In genomic region chr10:78717200-78717599, GRCh38 we compare ENCODE assay signal across 20 cellular contexts.
DNase-seq lines count a peak whose midpoint lies in the region; ATAC-seq and TF ChIP-seq lines count a peak whose summit lies in the region.
"Had no signal": no experiment of that assay in that cellular context is flagged by ENCODE, and none has a peak within 500 bp of the region (broad histone marks: within the 10 kb centered on the region; RNA-seq: fewer than 3 reads in every experiment).

No MANE protein-coding gene starts in this region.

- intact Hi-C loops in PC-3 (cut with micrococcal nuclease), result no loop called here

- H3K4me3 ChIP-seq in PC-3 (ENCODE audit: low read length), result no peak overlapping the region
- H3K4me3 ChIP-seq in epithelial cell of esophagus (ENCODE audit: low read length), result no peak overlapping the region
- H3K4me3 ChIP-seq: A549, lower lobe of right lung, tibial nerve had no signal

- no peak overlapping the region for H3K9ac ChIP-seq in PC-3 (ENCODE audit: low read length)

- no peaks in the 10 kb centered on the region for H3K4me1 Mint-ChIP-seq in activated CD8-positive, alpha-beta memory T cell treated with anti-CD3 and anti-CD28 coated beads, Interleukin-2, amount 10 ng/mL, durations not matched to agents 7 days and 5 days
- H3K4me1 Mint-ChIP-seq: T-cell had no signal

- H3K27ac ChIP-seq in PC-3 (ENCODE audit: low read length), result no peak overlapping the region
- H3K27ac ChIP-seq: A549, lower lobe of right lung, tibial nerve had no signal

- H3K4me2 ChIP-seq in PC-3 (ENCODE audit: low read length), result no peak overlapping the region
- H3K4me2 ChIP-seq: A549 had no signal

- no peak overlapping the region for H2AFZ ChIP-seq in PC-3 (ENCODE audit: low read length)

- H3K27ac Mint-ChIP-seq in activated CD8-positive, alpha-beta memory T cell treated with anti-CD3 and anti-CD28 coated beads, Interleukin-2, amount 10 ng/mL, durations not matched to agents 7 days and 5 days, result no peak overlapping the region
- H3K27ac Mint-ChIP-seq: T-cell, WTC11 had no signal

- H3K36me3 ChIP-seq in PC-3 (ENCODE audit: low read depth, low read length), result no peaks in the 10 kb centered on the region
- H3K36me3 ChIP-seq: lower lobe of right lung, tibial nerve had no signal

- H3F3A ChIP-seq in PC-3 (ENCODE audit: low read length, unreplicated experiment), result no peaks in the 10 kb centered on the region

- no peaks in the 10 kb centered on the region for H4K20me1 ChIP-seq in PC-3 (ENCODE audit: low read length)

- CTCF ChIA-PET in PC-3 (lab: Charles Lee), result no interaction called here
- CTCF ChIA-PET in activated CD8-positive, alpha-beta memory T cell treated with anti-CD3 and anti-CD28 coated beads, Interleukin-2, amount 10 ng/mL, durations not matched to agents 7 days and 5 days (lab: Charles Lee), result no interaction called here

- peaks cover 25% of the 10 kb centered on the region for H3K27me3 Mint-ChIP-seq in activated CD8-positive, alpha-beta memory T cell treated with anti-CD3 and anti-CD28 coated beads, Interleukin-2, amount 10 ng/mL, durations not matched to agents 7 days and 5 days

- POLR2A ChIA-PET in PC-3 (lab: Charles Lee; ENCODE audit: unreplicated experiment), result no interaction called here

- no peaks in the 10 kb centered on the region for H3K9me3 ChIP-seq in PC-3 (ENCODE audit: low read length)
- H3K9me3 ChIP-seq: lower lobe of right lung, tibial nerve had no signal

- DNase-seq in AG08396 (ENCODE audit: low spot score) (peak; percentile 80), PC-3 (peak; percentile 76), epithelial cell of esophagus (ENCODE audit: low read depth) (peak; percentile 19), kidney tubule cell (ENCODE audit: low spot score) (peak; percentile 40), NCI-H1930 (lab: John Stamatoyannopoulos, UW) (no peak)
- no peak for DNase-seq in activated CD8-positive, alpha-beta memory T cell treated with anti-CD3 and anti-CD28 coated beads, Interleukin-2, amount 10 ng/mL, durations not matched to agents 7 days and 5 days
- DNase-seq in activated naive CD4-positive, alpha-beta T cell treated with Interleukin-2 at 50 U/mL for 16 hours, result no peak
- DNase-seq in activated naive CD4-positive, alpha-beta T cell (lab: John Stamatoyannopoulos, UW), result no peak
- DNase-seq: activated gamma-delta T cell treated with Interleukin-2 at 50 U/mL for 16 hours; Calu3; caudate nucleus; lower lobe of right lung; NCI-H187 treated with DMSO at 0.1 percent for 48 hours; NCI-H526 treated with DMSO at 0.1 percent for 48 hours; stimulated activated CD4-positive, alpha-beta T cell treated with anti-CD3 and anti-CD28 coated beads, Interleukin-4, amount 100 ng/mL, for 1 hour; T-cell had no signal

- peaks cover 42% of the 10 kb centered on the region for H3K27me3 ChIP-seq in PC-3 (ENCODE audit: low read length)
- H3K27me3 ChIP-seq: tibial nerve had no signal

- H3K9me2 ChIP-seq in PC-3 (replicated peaks; ENCODE audit: low read length), result no peaks in the 10 kb centered on the region

- H3K9me3 Mint-ChIP-seq in activated CD8-positive, alpha-beta memory T cell treated with anti-CD3 and anti-CD28 coated beads, Interleukin-2, amount 10 ng/mL, durations not matched to agents 7 days and 5 days (ENCODE audit: low read depth), result no peaks in the 10 kb centered on the region
- H3K9me3 Mint-ChIP-seq: T-cell had no signal

- TF ChIP-seq CTCF in PC-3 (conservative IDR thresholded peaks at IDR 0.05; ENCODE audit: low read depth, low read length) (no peak), epithelial cell of esophagus (IDR thresholded peaks at IDR 0.05; ENCODE audit: insufficient read depth, low read depth, low read length, missing control alignments) (no peak)

- no peaks in the 10 kb centered on the region for H3K36me3 Mint-ChIP-seq in activated CD8-positive, alpha-beta memory T cell treated with anti-CD3 and anti-CD28 coated beads, Interleukin-2, amount 10 ng/mL, durations not matched to agents 7 days and 5 days
- H3K36me3 Mint-ChIP-seq: T-cell, WTC11 had no signal

- no peaks in the 10 kb centered on the region for H3K79me2 ChIP-seq in PC-3 (ENCODE audit: low read length)

- peaks cover 6% of the 10 kb centered on the region; the same call in 1 of the 2 replicates for H3K4me1 ChIP-seq in PC-3 (ENCODE audit: insufficient read depth, low read length)
- H3K4me1 ChIP-seq: A549, lower lobe of right lung had no signal

- BruUV-seq in PC-3 (replicated peaks; lab: Mats Ljungman, UMichigan), result no TSS peak

- ATAC-seq in PC-3, result no peak
- ATAC-seq in activated CD8-positive, alpha-beta memory T cell treated with anti-CD3 and anti-CD28 coated beads, Interleukin-2, amount 10 ng/mL, durations not matched to agents 7 days and 5 days, result no peak
- ATAC-seq: A549, sciatic nerve, T-cell, WTC11 had no signal

- H3K4me3 Mint-ChIP-seq in activated CD8-positive, alpha-beta memory T cell treated with anti-CD3 and anti-CD28 coated beads, Interleukin-2, amount 10 ng/mL, durations not matched to agents 7 days and 5 days, result no peak overlapping the region
- H3K4me3 Mint-ChIP-seq: T-cell, WTC11 had no signal

Comparison
In these comparisons a context has a peak if more than half of its experiments do, and no peak if none do; other contexts are left out.
1. DNase-seq: peak in AG08396 (single experiment), PC-3 (single experiment), epithelial cell of esophagus (single experiment) and kidney tubule cell (single experiment); none in NCI-H1930 (0 of 2), activated CD8-positive, alpha-beta memory T cell treated with anti-CD3 and anti-CD28 coated beads, Interleukin-2, amount 10 ng/mL, durations not matched to agents 7 days and 5 days (single experiment), activated naive CD4-positive, alpha-beta T cell treated with Interleukin-2 at 50 U/mL for 16 hours (single experiment) and activated naive CD4-positive, alpha-beta T cell (0 of 4).